In genomic region chr2:220014961-220015360, GRCh38 we compare ENCODE assay signal across 10 cellular contexts.
"Had no signal": no experiment of that assay in that cellular context is flagged by ENCODE, and none has a peak within 500 bp of the region (broad histone marks: within the 10 kb centered on the region; RNA-seq: fewer than 3 reads in every experiment).

No MANE protein-coding gene starts in this region.

- DNase-seq: GM23248, GOT3, H7, H9, HCEC 1CT, HFFc6 had no signal

- FAIRE-seq: H1, H54 had no signal

- H2AFZ ChIP-seq: GM23248, GM23338 had no signal

- H3K4me3 ChIP-seq: GM23248, GM23338 had no signal

- H3K27ac ChIP-seq: GM23248 had no signal

- H3K4me2 ChIP-seq: GM23338 had no signal

- H3K9ac ChIP-seq: GM23248 had no signal

- ATAC-seq: GM23338, HCT116 had no signal
